In the genomic region with DNA sequence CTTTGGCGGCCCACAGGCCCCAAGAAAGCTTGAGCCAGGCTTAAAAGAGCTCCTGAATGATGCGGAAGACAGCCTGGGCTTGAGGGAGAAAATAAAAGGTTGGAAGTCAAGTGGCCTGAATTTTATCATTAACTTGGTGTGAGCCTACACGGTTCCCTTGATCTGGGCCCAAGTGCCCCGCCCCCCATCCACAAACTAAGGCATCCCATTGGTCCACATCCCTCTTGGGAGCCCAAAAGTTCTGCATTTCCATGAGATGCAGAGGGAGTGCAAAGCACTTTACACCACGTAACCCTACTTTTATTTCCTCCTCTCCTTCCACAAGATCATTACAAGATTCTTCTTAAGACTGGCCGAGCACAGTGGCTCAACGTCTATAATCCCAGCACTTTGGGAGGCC, we compare ENCODE assay signal across 1 cellular context.
TF ChIP-seq lines count a peak whose summit lies in the region.

No MANE protein-coding gene starts in this region.

TF ChIP-seq in WTC11, 78 proteins besides CTCF, POLR2A, EP300 and RAD21 (continued from another document):
- TF ChIP-seq, protein P1, sequence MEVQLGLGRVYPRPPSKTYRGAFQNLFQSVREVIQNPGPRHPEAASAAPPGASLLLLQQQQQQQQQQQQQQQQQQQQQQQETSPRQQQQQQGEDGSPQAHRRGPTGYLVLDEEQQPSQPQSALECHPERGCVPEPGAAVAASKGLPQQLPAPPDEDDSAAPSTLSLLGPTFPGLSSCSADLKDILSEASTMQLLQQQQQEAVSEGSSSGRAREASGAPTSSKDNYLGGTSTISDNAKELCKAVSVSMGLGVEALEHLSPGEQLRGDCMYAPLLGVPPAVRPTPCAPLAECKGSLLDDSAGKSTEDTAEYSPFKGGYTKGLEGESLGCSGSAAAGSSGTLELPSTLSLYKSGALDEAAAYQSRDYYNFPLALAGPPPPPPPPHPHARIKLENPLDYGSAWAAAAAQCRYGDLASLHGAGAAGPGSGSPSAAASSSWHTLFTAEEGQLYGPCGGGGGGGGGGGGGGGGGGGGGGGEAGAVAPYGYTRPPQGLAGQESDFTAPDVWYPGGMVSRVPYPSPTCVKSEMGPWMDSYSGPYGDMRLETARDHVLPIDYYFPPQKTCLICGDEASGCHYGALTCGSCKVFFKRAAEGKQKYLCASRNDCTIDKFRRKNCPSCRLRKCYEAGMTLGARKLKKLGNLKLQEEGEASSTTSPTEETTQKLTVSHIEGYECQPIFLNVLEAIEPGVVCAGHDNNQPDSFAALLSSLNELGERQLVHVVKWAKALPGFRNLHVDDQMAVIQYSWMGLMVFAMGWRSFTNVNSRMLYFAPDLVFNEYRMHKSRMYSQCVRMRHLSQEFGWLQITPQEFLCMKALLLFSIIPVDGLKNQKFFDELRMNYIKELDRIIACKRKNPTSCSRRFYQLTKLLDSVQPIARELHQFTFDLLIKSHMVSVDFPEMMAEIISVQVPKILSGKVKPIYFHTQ (CRISPR knock-in tag; IDR thresholded peaks at IDR 0.05), result no peak
- TF ChIP-seq TEAD4 (CRISPR knock-in tag; IDR thresholded peaks at IDR 0.05) (no peak), FOXJ3 (CRISPR knock-in tag; IDR thresholded peaks at IDR 0.05; ENCODE audit: borderline replicate concordance) (no peak), ESRRA (CRISPR knock-in tag; IDR thresholded peaks at IDR 0.05; ENCODE audit: borderline replicate concordance) (no peak), GTF2I (CRISPR knock-in tag; conservative IDR thresholded peaks at IDR 0.05) (no peak)
